In the genomic region with DNA sequence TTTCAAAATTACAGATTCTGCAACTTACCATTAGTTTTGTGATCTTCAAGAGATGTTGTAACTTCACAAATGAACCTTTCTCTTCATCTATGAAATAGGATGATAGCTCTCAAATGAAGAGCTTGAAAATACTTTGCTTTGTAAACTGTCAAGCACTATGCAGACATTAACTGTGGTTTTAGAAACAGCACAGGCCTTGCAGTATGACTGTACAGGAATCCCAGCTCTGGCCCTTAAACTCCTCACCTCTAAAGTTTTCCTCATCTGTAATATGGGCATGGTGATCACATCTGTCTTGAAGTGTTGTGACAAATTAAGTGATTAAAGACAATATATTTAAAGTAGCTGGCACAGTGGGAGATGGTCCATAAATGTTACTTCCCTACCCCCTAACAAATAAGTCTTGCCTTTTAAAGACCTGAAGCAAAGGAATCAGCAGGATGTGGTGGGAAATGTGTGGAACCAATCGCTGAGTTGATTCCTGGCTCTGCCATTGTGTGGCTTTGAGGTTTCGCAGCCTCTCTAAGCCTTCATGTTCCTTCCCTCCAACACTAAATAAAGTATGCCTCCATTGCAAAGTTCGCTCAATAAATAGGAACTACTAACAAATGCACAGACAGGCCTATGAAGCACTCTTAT, we compare ENCODE assay signal across 8 cellular contexts. TPM values are rescaled to one million over a fixed set of nuclear protein-coding genes. Genes with fewer than 3 reads are reported as not detected.
DNase-seq lines count a peak whose midpoint lies in the region; ATAC-seq, FAIRE-seq and TF ChIP-seq lines count a peak whose summit lies in the region.

No MANE protein-coding gene starts in this region.

- DNase-seq in Caco-2: no peak
- no peak for DNase-seq in GM12878 (ENCODE audit: low read depth, low spot score)
- peak; percentile 79 for DNase-seq in natural killer cell treated with Interleukin-12 subunit alpha and Interleukin-12 subunit beta and Interleukin-15 and Interleukin-18, amount 100 ng/mL, for 72 hours (ENCODE audit: low spot score)
- no peak for DNase-seq in NCI-H146 treated with DMSO at 0.1 percent for 48 hours (lab: John Stamatoyannopoulos, UW; ENCODE audit: unreplicated experiment)
- no peak for DNase-seq in germinal center (ENCODE audit: low spot score)

- no peak for TF ChIP-seq RAD21 in GM12878 (IDR thresholded peaks at IDR 0.05; ENCODE audit: insufficient read depth, low read depth, low read length)

- peak overlapping the region; percentile 34; the same call in 1 of the 2 replicates for H3K9ac ChIP-seq in HUES48 (ENCODE audit: low read depth, low read length)
- peak overlapping the region; percentile 74 for H3K9ac ChIP-seq in GM12878 (ENCODE audit: control insufficient read depth, insufficient read depth, low read length)

- SMC1A ChIA-PET in GM12878 (lab: Charles Lee; ENCODE audit: uncharacterized antibody, unreplicated experiment): interaction anchor here (0.6 to 9.1 kb wide), 20 partner anchors 10 to 110 kb away, joined by 3 to 315 read pairs (median 6); no protein-coding TSS in a partner anchor

- WGBS in GM12878 (ENCODE audit: insufficient coverage, insufficient replicate concordance, low lambda C conversion rate, missing lambda C conversion rate): 0% methylated on average over 3 of the region's 3 CpGs

- in situ Hi-C loops in GM12878 (cut with MboI): no loop called here

- TSS peak; percentile 94 for BruUV-seq in Caco-2 (replicated peaks; lab: Mats Ljungman, UMichigan)
- BruUV-seq in GM12878 (replicated peaks; lab: Mats Ljungman, UMichigan): TSS peak; percentile 95

- intact Hi-C loops in Caco-2 (cut with micrococcal nuclease; ENCODE audit: unreplicated experiment): loop anchor here (1.0 kb wide), 1 partner anchor 13 kb away; no protein-coding TSS in a partner anchor
- intact Hi-C loops in GM12878 (cut with micrococcal nuclease; ENCODE audit: unreplicated experiment): loop anchor here (1.0 kb wide), 1 partner anchor 13 kb away; no protein-coding TSS in a partner anchor

- peak overlapping the region; percentile 97 for H3K27ac ChIP-seq in HUES48 (ENCODE audit: low read depth, low read length)
- H3K27ac ChIP-seq in GM12878 (ENCODE audit: control insufficient read depth, insufficient read depth): peak overlapping the region; percentile 94

- H2AFZ ChIP-seq in GM12878 (ENCODE audit: control insufficient read depth, low read depth, low read length): peak overlapping the region; percentile 31

- RAD21 ChIA-PET in GM12878 (lab: Charles Lee; ENCODE audit: unreplicated experiment): interaction anchor here (0.9 to 8.9 kb wide), 15 partner anchors 10 to 155 kb away, joined by 3 to 163 read pairs (median 5); no protein-coding TSS in a partner anchor

- H3K27me3 ChIP-seq in Caco-2 (replicated peaks; ENCODE audit: control insufficient read depth, insufficient read depth, low read length) (no peaks in the 10 kb centered on the region), HUES48 (ENCODE audit: control insufficient read depth, insufficient read depth, low read length) (0 out of 2 replicates have a peak, but pooled peaks cover 3% of the 10 kb centered on the region), GM12878 (replicated peaks in 1 of 2; ENCODE audit: control insufficient read depth in 2 of 2, insufficient read depth in 2 of 2, low read length in 1 of 2) (no peaks in the 10 kb centered on the region)

- H3K4me3 ChIP-seq in Caco-2 (ENCODE audit: low read depth, low read length) (no peak overlapping the region), HUES48 (ENCODE audit: low read depth, low read length) (peak overlapping the region; percentile 66), GM12878 (peak overlapping the region; percentile 78)

- peaks cover 12% of the 10 kb centered on the region for H3K36me3 Mint-ChIP-seq in Caco-2 (ENCODE audit: insufficient read depth, unreplicated experiment)
- no peaks in the 10 kb centered on the region for H3K36me3 Mint-ChIP-seq in natural killer cell treated with Interleukin-12 subunit alpha and Interleukin-12 subunit beta and Interleukin-15 and Interleukin-18, amount 100 ng/mL, for 72 hours

- peak; percentile 57 for FAIRE-seq in GM12878 (lab: Jason Lieb, UNC)

- H3K79me2 ChIP-seq in GM12878 (ENCODE audit: control insufficient read depth, insufficient read depth, low read length): peaks cover 32% of the 10 kb centered on the region

- H3K36me3 ChIP-seq in Caco-2 (ENCODE audit: control insufficient read depth, insufficient read depth, low read length): no peaks in the 10 kb centered on the region
- no peaks in the 10 kb centered on the region for H3K36me3 ChIP-seq in HUES48 (ENCODE audit: control insufficient read depth, insufficient read depth, low read length)
- H3K36me3 ChIP-seq in GM12878 (ENCODE audit: control insufficient read depth in 2 of 2, insufficient read depth in 2 of 2, low read length in 1 of 2): no peaks in the 10 kb centered on the region

- H3K4me2 ChIP-seq in GM12878 (ENCODE audit: control insufficient read depth, insufficient read depth): peak overlapping the region; percentile 82

- H3K4me1 ChIP-seq in Caco-2 (peaks cover 26% of the 10 kb centered on the region), HUES48 (ENCODE audit: control insufficient read depth, insufficient read depth, low read length) (peaks cover 16% of the 10 kb centered on the region), GM12878 (ENCODE audit: control insufficient read depth, insufficient read depth, low read length) (peaks cover 46% of the 10 kb centered on the region)

- no peaks in the 10 kb centered on the region for H4K20me1 ChIP-seq in GM12878 (ENCODE audit: control insufficient read depth, insufficient read depth)

- peaks cover 11% of the 10 kb centered on the region for H3K4me1 Mint-ChIP-seq in Caco-2 (ENCODE audit: low read depth, unreplicated experiment)
- peaks cover 47 to 62% of the 10 kb centered on the region in 2 donors for H3K4me1 Mint-ChIP-seq in natural killer cell treated with Interleukin-12 subunit alpha and Interleukin-12 subunit beta and Interleukin-15 and Interleukin-18, amount 100 ng/mL, for 72 hours (ENCODE audit: low read depth in 2 of 2)

- peak; percentile 57 for ATAC-seq in GM12878
- ATAC-seq in natural killer cell treated with Interleukin-12 subunit alpha and Interleukin-12 subunit beta and Interleukin-15 and Interleukin-18, amount 100 ng/mL, for 72 hours: peak; percentile 62 to 66
- no peak for ATAC-seq in GM18909 (IDR thresholded peaks at IDR 0.05; ENCODE audit: poor library complexity, unreplicated experiment)
- no peak for ATAC-seq in GM21528 (IDR thresholded peaks at IDR 0.05; ENCODE audit: low FRiP score, unreplicated experiment)

- POLR2A ChIA-PET in Caco-2 (lab: Charles Lee) (interaction anchor here (0.6 to 2.0 kb wide), 4 partner anchors 12 to 70 kb away, joined by 3 to 34 read pairs (median 4); a partner anchor contains a TSS), GM12878 (lab: Charles Lee) (interaction anchor here (0.7 to 5.4 kb wide), 12 partner anchors 9 to 129 kb away, joined by 3 to 153 read pairs (median 7); a partner anchor contains a TSS)

- peak overlapping the region; percentile 92 for H3K27ac Mint-ChIP-seq in Caco-2 (ENCODE audit: unreplicated experiment)
- H3K27ac Mint-ChIP-seq in natural killer cell treated with Interleukin-12 subunit alpha and Interleukin-12 subunit beta and Interleukin-15 and Interleukin-18, amount 100 ng/mL, for 72 hours: peak overlapping the region; percentile 93 to 97

- H3K9me3 Mint-ChIP-seq in Caco-2 (ENCODE audit: unreplicated experiment): no peaks in the 10 kb centered on the region
- H3K9me3 Mint-ChIP-seq in natural killer cell treated with Interleukin-12 subunit alpha and Interleukin-12 subunit beta and Interleukin-15 and Interleukin-18, amount 100 ng/mL, for 72 hours: no peaks in the 10 kb centered on the region

- no peak for TF ChIP-seq POLR2A in GM12878 (IDR thresholded peaks at IDR 0.05; ENCODE audit: low read depth, low read length)

- peak in 1 of 2 experiments; percentile 34; a peak in 1 of 4 replicates for TF ChIP-seq EP300 in GM12878 (IDR thresholded peaks at IDR 0.05; ENCODE audit: borderline replicate concordance in 1 of 2, control insufficient read depth in 1 of 2, low read depth in 2 of 2, low read length in 2 of 2)

- no peaks in the 10 kb centered on the region for H3K9me3 ChIP-seq in Caco-2
- H3K9me3 ChIP-seq in HUES48 (ENCODE audit: control insufficient read depth, insufficient read depth, low read length): no peaks in the 10 kb centered on the region
- H3K9me3 ChIP-seq in GM12878 (replicated peaks; ENCODE audit: control insufficient read depth, insufficient read depth, low read length): no peaks in the 10 kb centered on the region

- CTCF ChIA-PET in Caco-2 (lab: Charles Lee) (interaction anchor here (0.9 to 1.8 kb wide), 3 partner anchors 11 to 20 kb away, joined by 3 to 18 read pairs (median 5); no protein-coding TSS in a partner anchor), GM12878 (lab: Yijun Ruan, JAX) (interaction anchor here (0.8 to 15.0 kb wide), 17 partner anchors 8 to 394 kb away, joined by 3 to 565 read pairs (median 4); no protein-coding TSS in a partner anchor)

- no peak for TF ChIP-seq CTCF in Caco-2 (IDR thresholded peaks at IDR 0.05; ENCODE audit: insufficient read depth in 1 of 2, low read depth in 1 of 2, low read length in 1 of 2, severe bottlenecking in 1 of 2, unreplicated experiment in 1 of 2)
- TF ChIP-seq CTCF in GM12878 (IDR thresholded peaks at IDR 0.05 in 2 of 3, conservative IDR thresholded peaks at IDR 0.05 in 1 of 3; ENCODE audit: control insufficient read depth in 2 of 3, extremely low read depth in 1 of 3, insufficient read depth in 1 of 3, low read depth in 3 of 3, low read length in 3 of 3): no peak

- no peaks in the 10 kb centered on the region for H3K27me3 Mint-ChIP-seq in Caco-2 (ENCODE audit: insufficient read depth, unreplicated experiment)
- H3K27me3 Mint-ChIP-seq in natural killer cell treated with Interleukin-12 subunit alpha and Interleukin-12 subunit beta and Interleukin-15 and Interleukin-18, amount 100 ng/mL, for 72 hours: no peaks in the 10 kb centered on the region

- H3K4me3 Mint-ChIP-seq in Caco-2 (ENCODE audit: unreplicated experiment): peak overlapping the region; percentile 76
- H3K4me3 Mint-ChIP-seq in natural killer cell treated with Interleukin-12 subunit alpha and Interleukin-12 subunit beta and Interleukin-15 and Interleukin-18, amount 100 ng/mL, for 72 hours: peak overlapping the region; percentile 85

RNA-seq across cellular contexts. Expression of a gene that starts 5.5 kb away (rescaled TPM):
- 150 and 169 TPM in 2 replicates for total RNA-seq in Caco-2 (2022)
- 309 and 320 TPM in 2 replicates for total RNA-seq in GM12878 (2013; cell fraction: nucleolus; rRNA removed)
- 334 and 416 TPM in 2 replicates for total RNA-seq in GM12878 (2014; rRNA removed)
- 390 and 401 TPM in 2 replicates for total RNA-seq in GM12878 (2014; rRNA removed; fragmentation: Illumina TruSeq; extraction: Trizol)
- 348 and 360 TPM in 2 replicates for total RNA-seq in GM12878 (2021)
- 133 TPM for polyA plus RNA-seq in GM12878 (2011; ENCODE audit: low read depth)
- polyA plus RNA-seq in GM12878 (2011; rRNA removed): 909 and 1,265 TPM in 2 replicates
- polyA plus RNA-seq in GM12878 (2011; cell fraction: cytosol; rRNA removed): 152 and 181 TPM in 2 replicates
- 120 and 153 TPM in 2 replicates for polyA plus RNA-seq in GM12878 (2011; cell fraction: nucleus; rRNA removed)
- polyA plus RNA-seq in GM12878 (2012): 252 and 315 TPM in 2 replicates
- 547 and 710 TPM in 2 replicates for polyA plus RNA-seq in GM12878 (2014; fragmentation: Illumina TruSeq; extraction: Trizol)
- polyA plus RNA-seq in GM12878 (2014; fragmentation: Nextera tagmentation; extraction: Ambion mirVana): 100 to 1,000 TPM; 268 to 424 TPM
- 180 and 224 TPM in 2 replicates for polyA plus RNA-seq in GM12878 (2014; rRNA removed)
- polyA plus RNA-seq in GM12878 (2016; fragmentation: Nextera tagmentation; extraction: Ambion mirVana): 100 to 1,000 TPM; 232 to 423 TPM
- 326 and 414 TPM in 2 replicates for polyA minus RNA-seq in GM12878 (2011; rRNA and poly(A)+ RNA removed)
- 268 and 284 TPM in 2 replicates for polyA minus RNA-seq in GM12878 (2011; cell fraction: cytosol; rRNA and poly(A)+ RNA removed)
- polyA minus RNA-seq in GM12878 (2011; cell fraction: nucleus; rRNA and poly(A)+ RNA removed): 63.8 and 72.4 TPM in 2 replicates
- total RNA-seq in natural killer cell treated with Interleukin-12 subunit alpha and Interleukin-12 subunit beta and Interleukin-15 and Interleukin-18, amount 100 ng/mL, for 72 hours: 100 to 1,000 TPM; 409 to 770 TPM

Comparison
In these comparisons a context has a peak if more than half of its experiments do, and no peak if none do; other contexts are left out.
1. ATAC-seq: peak in GM12878 (single experiment) and natural killer cell treated with Interleukin-12 subunit alpha and Interleukin-12 subunit beta and Interleukin-15 and Interleukin-18, amount 100 ng/mL, for 72 hours (2 of 2); none in GM18909 (single experiment) and GM21528 (single experiment).